In the genomic region with DNA sequence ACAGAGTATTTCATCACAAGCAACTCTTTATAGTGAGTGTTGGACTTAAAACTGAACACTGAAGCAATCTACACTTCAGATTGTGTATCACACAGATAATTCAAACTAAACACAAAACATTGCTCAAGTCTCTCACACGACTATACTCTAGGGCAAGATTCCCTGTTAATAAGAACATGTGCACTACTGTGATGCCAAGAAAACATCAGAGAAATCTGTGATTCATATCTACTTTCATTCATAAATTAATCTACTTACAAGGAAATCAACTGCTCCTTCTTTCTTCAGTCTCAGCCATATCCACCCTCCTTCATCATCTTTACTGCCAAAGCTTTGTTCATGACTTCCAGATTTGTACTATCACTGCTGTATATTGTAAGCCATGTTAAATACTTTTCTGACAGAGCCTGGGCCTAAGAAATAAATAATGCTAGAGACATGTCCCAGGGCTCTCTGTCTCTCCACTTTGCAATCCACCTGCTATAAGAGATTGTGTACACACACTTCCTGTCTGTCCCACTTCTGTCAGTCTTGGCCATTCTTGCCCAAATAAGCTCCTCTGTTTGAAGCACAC, we compare ENCODE assay signal across 25 cellular contexts.
"Had no signal": no experiment of that assay in that cellular context is flagged by ENCODE, and none has a peak within 500 bp of the region (broad histone marks: within the 10 kb centered on the region; RNA-seq: fewer than 3 reads in every experiment).

No MANE protein-coding gene starts in this region.

- H3K4me3 ChIP-seq: left lung, lower lobe of right lung, mucosa of descending colon, psoas muscle, SK-N-MC, spleen, thoracic aorta, upper lobe of left lung had no signal

- H3K27ac ChIP-seq: left lung, lower lobe of right lung, parathyroid adenoma, psoas muscle, SK-N-MC, spleen, thoracic aorta, upper lobe of left lung had no signal

- FAIRE-seq: frontal cortex, islet of Langerhans had no signal

- H3K4me3 Mint-ChIP-seq: activated CD4-positive, alpha-beta memory T cell treated with anti-CD3 and anti-CD28 coated beads, Interleukin-2, amount 10 ng/mL, durations not matched to agents 7 days and 5 days; activated CD4-positive, alpha-beta T cell treated with anti-CD3 and anti-CD28 coated beads, Interleukin-2, amount 10 ng/mL, durations not matched to agents 24 days and 14 days; activated T-cell treated with anti-CD3 and anti-CD28 coated beads, Interleukin-2, amount 50 U/mL, for 24 hours; activated T-helper 17 cell treated with anti-CD3 and anti-CD28 coated beads, Interleukin-2, amount 50 U/mL, for 72 hours had no signal

- H3K27ac Mint-ChIP-seq: activated CD4-positive, alpha-beta memory T cell treated with anti-CD3 and anti-CD28 coated beads, Interleukin-2, amount 10 ng/mL, durations not matched to agents 7 days and 5 days; activated CD4-positive, alpha-beta T cell treated with anti-CD3 and anti-CD28 coated beads, Interleukin-2, amount 10 ng/mL, durations not matched to agents 24 days and 14 days; activated T-cell treated with anti-CD3 and anti-CD28 coated beads, Interleukin-2, amount 50 U/mL, for 24 hours; activated T-helper 17 cell treated with anti-CD3 and anti-CD28 coated beads, Interleukin-2, amount 50 U/mL, for 72 hours had no signal

- H3K27me3 ChIP-seq: left lung, spleen, upper lobe of left lung had no signal

- H3K4me1 Mint-ChIP-seq: activated CD4-positive, alpha-beta memory T cell treated with anti-CD3 and anti-CD28 coated beads, Interleukin-2, amount 10 ng/mL, durations not matched to agents 7 days and 5 days; activated CD4-positive, alpha-beta T cell treated with anti-CD3 and anti-CD28 coated beads, Interleukin-2, amount 10 ng/mL, durations not matched to agents 24 days and 14 days; activated T-helper 17 cell treated with anti-CD3 and anti-CD28 coated beads, Interleukin-2, amount 50 U/mL, for 72 hours had no signal

- H3K9me3 ChIP-seq: left lung, lower lobe of right lung, mucosa of descending colon, psoas muscle, spleen, thoracic aorta, upper lobe of left lung had no signal

- DNase-seq: activated CD4-positive, alpha-beta memory T cell treated with anti-CD3 and anti-CD28 coated beads, Interleukin-2, amount 10 ng/mL, durations not matched to agents 7 days and 5 days; activated CD4-positive, alpha-beta T cell treated with anti-CD3 and anti-CD28 coated beads, Interleukin-2, amount 10 ng/mL, durations not matched to agents 24 days and 14 days; activated CD4-positive, CD25-positive, alpha-beta regulatory T cell treated with anti-CD3 and anti-CD28 coated beads, Interleukin-2, amount 50 U/mL, for 72 hours; activated CD8-positive, alpha-beta memory T cell treated with anti-CD3 and anti-CD28 coated beads, Interleukin-2, amount 50 U/mL, for 48 hours; activated gamma-delta T cell treated with Interleukin-2 at 50 U/mL for 16 hours; activated naive CD4-positive, alpha-beta T cell treated with anti-CD3 and anti-CD28 coated beads, Interleukin-2, amount 50 U/mL, for 16 hours; activated T-cell treated with anti-CD3 and anti-CD28 coated beads, Interleukin-2, amount 50 U/mL, for 24 hours; amygdala; central memory CD4-positive, alpha-beta T cell; glutamatergic neuron; left lung; lower lobe of right lung; mesendoderm; mucosa of descending colon; psoas muscle; spleen; stimulated activated naive CD8-positive, alpha-beta T cell treated with anti-CD3 and anti-CD28 coated beads, Interleukin-15, Interleukin-2, amounts not matched to agents 100 U/mL and 50 U/mL, for 24 hours; T-helper 2 cell; upper lobe of left lung had no signal

- H3K27me3 Mint-ChIP-seq: activated CD4-positive, alpha-beta memory T cell treated with anti-CD3 and anti-CD28 coated beads, Interleukin-2, amount 10 ng/mL, durations not matched to agents 7 days and 5 days; activated CD4-positive, alpha-beta T cell treated with anti-CD3 and anti-CD28 coated beads, Interleukin-2, amount 10 ng/mL, durations not matched to agents 24 days and 14 days; activated T-cell treated with anti-CD3 and anti-CD28 coated beads, Interleukin-2, amount 50 U/mL, for 24 hours; activated T-helper 17 cell treated with anti-CD3 and anti-CD28 coated beads, Interleukin-2, amount 50 U/mL, for 72 hours had no signal

- ATAC-seq: activated T-helper 17 cell treated with anti-CD3 and anti-CD28 coated beads, Interleukin-2, amount 50 U/mL, for 72 hours; left lung; lower lobe of right lung; mucosa of descending colon; psoas muscle; stimulated activated naive CD8-positive, alpha-beta T cell treated with anti-CD3 and anti-CD28 coated beads, Interleukin-15, Interleukin-2, amounts not matched to agents 100 U/mL and 50 U/mL, for 24 hours had no signal

- H3K9me3 Mint-ChIP-seq: activated CD4-positive, alpha-beta memory T cell treated with anti-CD3 and anti-CD28 coated beads, Interleukin-2, amount 10 ng/mL, durations not matched to agents 7 days and 5 days; activated CD4-positive, alpha-beta T cell treated with anti-CD3 and anti-CD28 coated beads, Interleukin-2, amount 10 ng/mL, durations not matched to agents 24 days and 14 days; activated T-cell treated with anti-CD3 and anti-CD28 coated beads, Interleukin-2, amount 50 U/mL, for 24 hours; activated T-helper 17 cell treated with anti-CD3 and anti-CD28 coated beads, Interleukin-2, amount 50 U/mL, for 72 hours had no signal

- H3K4me1 ChIP-seq: left lung, lower lobe of right lung, parathyroid adenoma, psoas muscle, upper lobe of left lung had no signal
